ENCODE assay signal across 8 cellular contexts in genomic region chr6:30060634-30060981, GRCh38. TPM values are rescaled to one million over a fixed set of nuclear protein-coding genes. Genes with fewer than 3 reads are reported as not detected.
A peak's percentile ranks its signal among the peaks of the same experiment; 100 is the strongest.
DNase-seq lines count a peak whose midpoint lies in the region; ATAC-seq and TF ChIP-seq lines count a peak whose summit lies in the region.

No MANE protein-coding gene starts in this region.

- H3K36me3 ChIP-seq in A673 (ENCODE audit: insufficient read depth, low read length, poor library complexity, severe bottlenecking) = peaks cover 8% of the 10 kb centered on the region

- TF ChIP-seq CTCF in A673 (conservative IDR thresholded peaks at IDR 0.05; ENCODE audit: low read depth, low read length) = no peak
- TF ChIP-seq CTCF in glutamatergic neuron (IDR thresholded peaks at IDR 0.05; ENCODE audit: partially characterized antibody, unreplicated experiment) = no peak
- no peak for TF ChIP-seq CTCF in osteocyte (IDR thresholded peaks at IDR 0.05)

- H3K36me3 Mint-ChIP-seq in activated T-cell treated with anti-CD3 and anti-CD28 coated beads, Interleukin-2, amount 50 U/mL, for 72 hours (ENCODE audit: insufficient read depth in 2 of 2) = peaks cover 10 to 19% of the 10 kb centered on the region in 2 donors
- H3K36me3 Mint-ChIP-seq in glutamatergic neuron (ENCODE audit: unreplicated experiment) (no peaks in the 10 kb centered on the region), osteocyte (ENCODE audit: unreplicated experiment) (peaks cover 17% of the 10 kb centered on the region)

- H3K27me3 Mint-ChIP-seq in activated T-cell treated with anti-CD3 and anti-CD28 coated beads, Interleukin-2, amount 50 U/mL, for 72 hours (ENCODE audit: low read depth) = no peaks in the 10 kb centered on the region
- H3K27me3 Mint-ChIP-seq in glutamatergic neuron (ENCODE audit: unreplicated experiment) (peaks cover 7% of the 10 kb centered on the region), osteocyte (ENCODE audit: unreplicated experiment) (no peaks in the 10 kb centered on the region)

- peaks cover 0 to 1% of the 10 kb centered on the region in 2 donors for H3K9me3 Mint-ChIP-seq in activated T-cell treated with anti-CD3 and anti-CD28 coated beads, Interleukin-2, amount 50 U/mL, for 72 hours
- H3K9me3 Mint-ChIP-seq in glutamatergic neuron (ENCODE audit: unreplicated experiment) (peaks cover 7% of the 10 kb centered on the region), osteocyte (ENCODE audit: unreplicated experiment) (no peaks in the 10 kb centered on the region)

- H3K27ac Mint-ChIP-seq in activated T-cell treated with anti-CD3 and anti-CD28 coated beads, Interleukin-2, amount 50 U/mL, for 72 hours = peak overlapping the region; percentile 94
- peak overlapping the region; percentile 63 for H3K27ac Mint-ChIP-seq in glutamatergic neuron (ENCODE audit: unreplicated experiment)
- peak overlapping the region; percentile 97 for H3K27ac Mint-ChIP-seq in osteocyte (ENCODE audit: unreplicated experiment)

- peaks cover 24% of the 10 kb centered on the region for H3K4me1 Mint-ChIP-seq in activated T-cell treated with anti-CD3 and anti-CD28 coated beads, Interleukin-2, amount 50 U/mL, for 72 hours (ENCODE audit: low read depth)
- H3K4me1 Mint-ChIP-seq in glutamatergic neuron (ENCODE audit: low read depth, unreplicated experiment) (peaks cover 4% of the 10 kb centered on the region), osteocyte (ENCODE audit: unreplicated experiment) (peaks cover 30% of the 10 kb centered on the region)

- peak; percentile 24 for ATAC-seq in GM18502 (IDR thresholded peaks at IDR 0.05; ENCODE audit: poor library complexity, unreplicated experiment)
- ATAC-seq in HG03460 (IDR thresholded peaks at IDR 0.05; ENCODE audit: unreplicated experiment) = peak; percentile 25
- ATAC-seq in activated T-cell treated with anti-CD3 and anti-CD28 coated beads, Interleukin-2, amount 50 U/mL, for 72 hours (replicated peaks in 1 of 2) = peak; percentile 14 to 31

- DNase-seq in A673 (ENCODE audit: low spot score) (peak; percentile 37), glutamatergic neuron (peak; percentile 52), osteocyte (ENCODE audit: extremely low spot score, unreplicated experiment) (no peak), HT-29 (ENCODE audit: low spot score) (no peak), NCI-H128 (lab: John Stamatoyannopoulos, UW; ENCODE audit: unreplicated experiment) (no peak)
- DNase-seq in activated T-cell treated with anti-CD3 and anti-CD28 coated beads, Interleukin-2, amount 50 U/mL, for 72 hours = peak; percentile 31 to 37

- POLR2A ChIA-PET in A673 (lab: Charles Lee; ENCODE audit: low non-redundant PET) = no interaction called here

- BruUV-seq in A673 (replicated peaks; lab: Mats Ljungman, UMichigan) = TSS peak; percentile 85

- H3K4me1 ChIP-seq in A673 (ENCODE audit: insufficient read depth, low read length, poor library complexity, severe bottlenecking) = peaks cover 15% of the 10 kb centered on the region

- H3K4me3 ChIP-seq in A673 (ENCODE audit: low read depth, low read length, poor library complexity, severe bottlenecking) = peak overlapping the region; percentile 90

- peak overlapping the region; percentile 93 to 94 for H3K4me3 Mint-ChIP-seq in activated T-cell treated with anti-CD3 and anti-CD28 coated beads, Interleukin-2, amount 50 U/mL, for 72 hours
- H3K4me3 Mint-ChIP-seq in glutamatergic neuron (ENCODE audit: unreplicated experiment) = peak overlapping the region; percentile 94
- H3K4me3 Mint-ChIP-seq in osteocyte (ENCODE audit: unreplicated experiment) = peak overlapping the region; percentile 89

- peak overlapping the region; percentile 85 for H3K27ac ChIP-seq in A673 (ENCODE audit: low read depth, low read length, poor library complexity, severe bottlenecking)

- no peaks in the 10 kb centered on the region for H3K9me3 ChIP-seq in A673 (ENCODE audit: low read depth, low read length, poor library complexity, severe bottlenecking)

- H3K27me3 ChIP-seq in A673 (replicated peaks; ENCODE audit: insufficient read depth, low read depth, low read length, poor library complexity) = no peaks in the 10 kb centered on the region

- intact Hi-C loops in A673 (cut with micrococcal nuclease; ENCODE audit: unreplicated experiment) = no loop called here

- CTCF ChIA-PET in A673 (lab: Charles Lee) = interaction anchor here (0.7 to 1.0 kb wide), 2 partner anchors 13 to 43 kb away, joined by 3 read pairs; no protein-coding TSS in a partner anchor

RNA-seq across cellular contexts. Expression of gene POLR1H, which starts 0.5 kb away (rescaled TPM):
- total RNA-seq in A673 (2021) (30.9 and 34.2 TPM in 2 replicates), glutamatergic neuron (ENCODE audit: unreplicated experiment) (17.0 TPM), osteocyte (20.1 and 20.4 TPM in 2 replicates)
- 10 to 100 TPM; 77.1 to 81.9 TPM for total RNA-seq in activated T-cell treated with anti-CD3 and anti-CD28 coated beads, Interleukin-2, amount 50 U/mL, for 72 hours
- total RNA-seq in HT-29 (2014; rRNA removed; shearing (Covaris generic)) = 31.1 and 45.0 TPM in 2 replicates

RNA-seq across cellular contexts. Expression of gene PPP1R11, which starts 6.4 kb away (rescaled TPM):
- total RNA-seq in A673 (2021) (46.2 and 46.8 TPM in 2 replicates), glutamatergic neuron (ENCODE audit: unreplicated experiment) (52.3 TPM), osteocyte (46.8 and 52.9 TPM in 2 replicates)
- 10 to 100 TPM; 54.1 to 63.1 TPM for total RNA-seq in activated T-cell treated with anti-CD3 and anti-CD28 coated beads, Interleukin-2, amount 50 U/mL, for 72 hours
- 44.2 and 49.3 TPM in 2 replicates for total RNA-seq in HT-29 (2014; rRNA removed; shearing (Covaris generic))

RNA-seq across cellular contexts. Expression of gene RNF39, which starts 15.0 kb away (rescaled TPM):
- total RNA-seq in A673 (2021) (not detected in 2 replicates), glutamatergic neuron (ENCODE audit: unreplicated experiment) (not detected), osteocyte (not detected in 2 replicates)
- total RNA-seq in activated T-cell treated with anti-CD3 and anti-CD28 coated beads, Interleukin-2, amount 50 U/mL, for 72 hours = not detected
- 3.8 and 6.5 TPM in 2 replicates for total RNA-seq in HT-29 (2014; rRNA removed; shearing (Covaris generic))

RNA-seq across cellular contexts. Expression of gene TRIM31, which starts 52.3 kb away (rescaled TPM):
- not detected in 2 replicates for total RNA-seq in A673 (2021)
- total RNA-seq in activated T-cell treated with anti-CD3 and anti-CD28 coated beads, Interleukin-2, amount 50 U/mL, for 72 hours = under 1 TPM in 1 of 2 donors, not detected in 1; 0.12 TPM
- total RNA-seq in glutamatergic neuron (ENCODE audit: unreplicated experiment) = not detected
- total RNA-seq in osteocyte = not detected in 2 replicates
- 112 and 119 TPM in 2 replicates for total RNA-seq in HT-29 (2014; rRNA removed; shearing (Covaris generic))

Comparison
In these comparisons a context has a peak if more than half of its experiments do, and no peak if none do; other contexts are left out.
1. DNase-seq: peak in A673 (single experiment), activated T-cell treated with anti-CD3 and anti-CD28 coated beads, Interleukin-2, amount 50 U/mL, for 72 hours (2 of 2) and glutamatergic neuron (single experiment); none in osteocyte (single experiment), HT-29 (single experiment) and NCI-H128 (single experiment).
2. Peak in every context shown above with its lines, with median percentiles within 50 percentile points of each other: ATAC-seq, H3K27ac Mint-ChIP-seq and H3K4me3 Mint-ChIP-seq.